In the genomic region with DNA sequence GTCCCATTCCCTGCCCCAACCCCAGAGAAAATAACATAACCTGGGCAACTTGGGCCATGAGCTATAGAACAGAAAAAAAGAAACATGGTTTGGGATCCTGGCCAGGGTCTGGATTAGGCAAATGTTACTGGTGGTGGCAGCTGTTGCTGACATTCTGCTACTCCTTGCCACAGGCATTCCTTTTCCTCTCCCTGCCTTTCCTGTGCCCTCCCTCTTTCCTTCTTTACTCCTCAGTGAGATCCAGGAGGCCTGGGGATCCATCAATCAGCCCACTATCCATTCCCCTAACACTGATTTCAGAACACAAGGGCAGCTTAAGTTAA, we compare ENCODE assay signal across 16 cellular contexts.
"Had no signal": no experiment of that assay in that cellular context is flagged by ENCODE, and none has a peak within 500 bp of the region (broad histone marks: within the 10 kb centered on the region; RNA-seq: fewer than 3 reads in every experiment).

No MANE protein-coding gene starts in this region.

- H3K36me3 Mint-ChIP-seq: activated naive CD8-positive, alpha-beta T cell treated with anti-CD3 and anti-CD28 coated beads for 36 hours; naive thymus-derived CD8-positive, alpha-beta T cell had no signal

- H3K4me1 ChIP-seq: testis had no signal

- H3K4me1 Mint-ChIP-seq: activated B cell treated with CpG ODN at 0.5 μM for 24 hours; activated naive CD8-positive, alpha-beta T cell treated with anti-CD3 and anti-CD28 coated beads for 36 hours; stimulated activated naive CD8-positive, alpha-beta T cell treated with anti-CD3 and anti-CD28 coated beads, Interleukin-15, amount 100 ng/mL, for 72 hours had no signal

- H3K27me3 ChIP-seq: brain microvascular endothelial cell, testis had no signal

- H3K9me3 ChIP-seq: testis had no signal

- H3K27ac Mint-ChIP-seq: activated B cell treated with CpG ODN at 0.5 μM for 24 hours; activated CD4-positive, alpha-beta T cell treated with anti-CD3 and anti-CD28 coated beads, Interleukin-2, amount 10 ng/mL, durations not matched to agents 24 days and 14 days; activated CD8-positive, alpha-beta T cell treated with anti-CD3 and anti-CD28 coated beads, Interleukin-2, amount 10 ng/mL, durations not matched to agents 7 days and 5 days; activated naive CD8-positive, alpha-beta T cell treated with anti-CD3 and anti-CD28 coated beads for 36 hours; naive thymus-derived CD8-positive, alpha-beta T cell; stimulated activated naive CD8-positive, alpha-beta T cell treated with anti-CD3 and anti-CD28 coated beads, Interleukin-15, amount 100 ng/mL, for 72 hours; T-helper 2 cell treated with Interferon-gamma antibody and Interleukin-4, amounts not matched to agents 5 μg/mL and 100 μg/mL, for 36 hours had no signal

- H3K27ac ChIP-seq: brain microvascular endothelial cell, testis had no signal

- H3K36me3 ChIP-seq: brain microvascular endothelial cell had no signal

- H3K9me3 Mint-ChIP-seq: activated B cell treated with CpG ODN at 0.5 μM for 24 hours; activated CD4-positive, alpha-beta T cell treated with anti-CD3 and anti-CD28 coated beads, Interleukin-2, amount 10 ng/mL, durations not matched to agents 24 days and 14 days; activated naive CD8-positive, alpha-beta T cell treated with anti-CD3 and anti-CD28 coated beads for 36 hours; naive thymus-derived CD8-positive, alpha-beta T cell; T-helper 2 cell treated with Interferon-gamma antibody and Interleukin-4, amounts not matched to agents 5 μg/mL and 100 μg/mL, for 36 hours had no signal

- H3K27me3 Mint-ChIP-seq: activated CD4-positive, alpha-beta T cell treated with anti-CD3 and anti-CD28 coated beads, Interleukin-2, amount 10 ng/mL, durations not matched to agents 24 days and 14 days; activated naive CD8-positive, alpha-beta T cell treated with anti-CD3 and anti-CD28 coated beads for 36 hours had no signal

- DNase-seq: activated B cell treated with CpG ODN at 0.5 μM for 24 hours; activated CD4-positive, alpha-beta T cell treated with anti-CD3 and anti-CD28 coated beads, Interleukin-2, amount 10 ng/mL, durations not matched to agents 24 days and 14 days; activated CD8-positive, alpha-beta memory T cell treated with anti-CD3 and anti-CD28 coated beads, Interleukin-2, amount 50 U/mL, for 4 hours; activated CD8-positive, alpha-beta T cell treated with anti-CD3 and anti-CD28 coated beads, Interleukin-2, amount 10 ng/mL, durations not matched to agents 7 days and 5 days; activated gamma-delta T cell treated with Interleukin-2 at 50 U/mL for 16 hours; activated naive CD8-positive, alpha-beta T cell treated with anti-CD3 and anti-CD28 coated beads for 36 hours; activated T-cell treated with anti-CD3 and anti-CD28 coated beads, Interleukin-2, amount 50 U/mL, for 48 hours; amygdala; brain microvascular endothelial cell; cerebellar nuclear complex; dermis blood vessel endothelial cell; naive thymus-derived CD8-positive, alpha-beta T cell; retina; stimulated activated naive CD8-positive, alpha-beta T cell treated with anti-CD3 and anti-CD28 coated beads, Interleukin-15, amount 100 ng/mL, for 72 hours; testis had no signal

- H3K4me3 ChIP-seq: testis had no signal

- H3K4me3 Mint-ChIP-seq: activated B cell treated with CpG ODN at 0.5 μM for 24 hours; activated CD4-positive, alpha-beta T cell treated with anti-CD3 and anti-CD28 coated beads, Interleukin-2, amount 10 ng/mL, durations not matched to agents 24 days and 14 days; activated CD8-positive, alpha-beta T cell treated with anti-CD3 and anti-CD28 coated beads, Interleukin-2, amount 10 ng/mL, durations not matched to agents 7 days and 5 days; activated naive CD8-positive, alpha-beta T cell treated with anti-CD3 and anti-CD28 coated beads for 36 hours; naive thymus-derived CD8-positive, alpha-beta T cell; stimulated activated naive CD8-positive, alpha-beta T cell treated with anti-CD3 and anti-CD28 coated beads, Interleukin-15, amount 100 ng/mL, for 72 hours; T-helper 2 cell treated with Interferon-gamma antibody and Interleukin-4, amounts not matched to agents 5 μg/mL and 100 μg/mL, for 36 hours had no signal
